In the genomic region with DNA sequence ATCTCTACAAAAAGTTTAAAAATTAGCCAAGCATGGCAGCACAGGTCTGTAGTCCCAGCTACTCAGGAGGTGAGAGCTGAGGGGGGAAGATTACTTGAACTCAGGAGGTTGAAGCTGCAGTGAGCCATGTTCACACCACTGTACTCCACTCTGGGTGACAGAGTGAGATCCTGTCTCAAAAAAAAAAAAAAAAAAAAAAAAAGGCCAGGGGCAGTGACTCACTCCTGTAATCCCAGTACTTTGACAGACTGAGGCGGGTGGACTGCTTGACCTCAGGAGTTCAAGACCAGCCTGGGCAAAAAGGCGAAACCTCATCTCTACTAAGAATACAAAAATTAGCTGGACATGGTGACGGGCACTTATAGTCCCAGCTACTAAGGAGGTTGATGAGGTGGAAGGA, we compare ENCODE assay signal across 21 cellular contexts. TPM values are rescaled to one million over a fixed set of nuclear protein-coding genes. Genes with fewer than 3 reads are reported as not detected.
A peak's percentile ranks its signal among the peaks of the same experiment; 100 is the strongest.
DNase-seq lines count a peak whose midpoint lies in the region; ATAC-seq, FAIRE-seq and TF ChIP-seq lines count a peak whose summit lies in the region.
"Had no signal": no experiment of that assay in that cellular context is flagged by ENCODE, and none has a peak within 500 bp of the region (broad histone marks: within the 10 kb centered on the region; RNA-seq: fewer than 3 reads in every experiment).

No MANE protein-coding gene starts in this region.

- DNase-seq in activated CD4-positive, alpha-beta T cell treated with anti-CD3 and anti-CD28 coated beads for 36 hours, result no peak
- no peak for DNase-seq in activated CD4-positive, alpha-beta T cell treated with anti-CD3 and anti-CD28 coated beads, Interleukin-2, amount 50 U/mL, for 48 hours
- DNase-seq in HK-2 (ENCODE audit: unreplicated experiment) (peak; percentile 21), bronchial epithelial cell (ENCODE audit: low read depth) (peak; percentile 24), myocyte (ENCODE audit: low read depth) (peak; percentile 36)
- no peak for DNase-seq in activated CD4-positive, alpha-beta memory T cell treated with anti-CD3 and anti-CD28 coated beads, Interleukin-2, amount 10 ng/mL, durations not matched to agents 7 days and 5 days
- DNase-seq: activated CD4-positive, alpha-beta T cell treated with anti-CD3 and anti-CD28 coated beads for 48 hours; activated T-cell treated with anti-CD3 and anti-CD28 coated beads, Interleukin-2, amount 50 U/mL, for 4 hours; amygdala; head of caudate nucleus; KBM-7; NCI-H1417; NCI-H226; occipital lobe; T-helper 9 cell had no signal

- ATAC-seq in activated CD4-positive, alpha-beta T cell treated with anti-CD3 and anti-CD28 coated beads for 36 hours, result peak; percentile 44
- ATAC-seq in HG03139 (IDR thresholded peaks at IDR 0.05; ENCODE audit: unreplicated experiment) (no peak), HG02885 (IDR thresholded peaks at IDR 0.05; ENCODE audit: poor library complexity, unreplicated experiment) (no peak)
- ATAC-seq: activated T-cell treated with anti-CD3 and anti-CD28 coated beads, Interleukin-2, amount 50 U/mL, for 4 hours; GM12878 had no signal

- no peak overlapping the region for H3K4me3 Mint-ChIP-seq in activated CD4-positive, alpha-beta T cell treated with anti-CD3 and anti-CD28 coated beads for 36 hours
- no peak overlapping the region for H3K4me3 Mint-ChIP-seq in activated CD4-positive, alpha-beta memory T cell treated with anti-CD3 and anti-CD28 coated beads, Interleukin-2, amount 10 ng/mL, durations not matched to agents 7 days and 5 days
- H3K4me3 Mint-ChIP-seq: activated T-cell treated with anti-CD3 and anti-CD28 coated beads, Interleukin-2, amount 50 U/mL, for 4 hours had no signal

- no peaks in the 10 kb centered on the region for H3K27me3 ChIP-seq in bronchial epithelial cell (ENCODE audit: control insufficient read depth, insufficient read depth, low read length)
- H3K27me3 ChIP-seq: tibial nerve had no signal

- H3K36me3 Mint-ChIP-seq in activated CD4-positive, alpha-beta T cell treated with anti-CD3 and anti-CD28 coated beads for 36 hours (ENCODE audit: low read depth), result peaks cover 47% of the 10 kb centered on the region
- H3K36me3 Mint-ChIP-seq in activated CD4-positive, alpha-beta memory T cell treated with anti-CD3 and anti-CD28 coated beads, Interleukin-2, amount 10 ng/mL, durations not matched to agents 7 days and 5 days (ENCODE audit: low read depth), result peaks cover 64% of the 10 kb centered on the region

- H3K9me3 Mint-ChIP-seq in activated CD4-positive, alpha-beta T cell treated with anti-CD3 and anti-CD28 coated beads for 36 hours (ENCODE audit: low read depth), result no peaks in the 10 kb centered on the region
- no peaks in the 10 kb centered on the region for H3K9me3 Mint-ChIP-seq in activated CD4-positive, alpha-beta memory T cell treated with anti-CD3 and anti-CD28 coated beads, Interleukin-2, amount 10 ng/mL, durations not matched to agents 7 days and 5 days
- H3K9me3 Mint-ChIP-seq: activated T-cell treated with anti-CD3 and anti-CD28 coated beads, Interleukin-2, amount 50 U/mL, for 4 hours had no signal

- H3K4me3 ChIP-seq in bronchial epithelial cell (ENCODE audit: low read depth, low read length), result no peak overlapping the region
- H3K4me3 ChIP-seq: GM12878, tibial nerve had no signal

- CTCF ChIA-PET in activated CD4-positive, alpha-beta T cell treated with anti-CD3 and anti-CD28 coated beads for 36 hours (lab: Charles Lee), result interaction anchor here (1.5 to 2.0 kb wide), 3 partner anchors 10 to 13 kb away, joined by 4 to 8 read pairs (median 8); no protein-coding TSS in a partner anchor
- CTCF ChIA-PET in activated CD4-positive, alpha-beta memory T cell treated with anti-CD3 and anti-CD28 coated beads, Interleukin-2, amount 10 ng/mL, durations not matched to agents 7 days and 5 days (lab: Charles Lee), result interaction anchor here (0.7 to 2.3 kb wide), 2 partner anchors 13 to 20 kb away, joined by 4 to 8 read pairs; no protein-coding TSS in a partner anchor

- H3K27me3 Mint-ChIP-seq in activated CD4-positive, alpha-beta T cell treated with anti-CD3 and anti-CD28 coated beads for 36 hours, result no peaks in the 10 kb centered on the region
- no peaks in the 10 kb centered on the region for H3K27me3 Mint-ChIP-seq in activated CD4-positive, alpha-beta memory T cell treated with anti-CD3 and anti-CD28 coated beads, Interleukin-2, amount 10 ng/mL, durations not matched to agents 7 days and 5 days

- no peak for FAIRE-seq in bronchial epithelial cell (lab: Jason Lieb, UNC)
- FAIRE-seq: A204.1, GM12878, keratinocyte had no signal

- no peak for TF ChIP-seq CTCF in bronchial epithelial cell (IDR thresholded peaks at IDR 0.05; ENCODE audit: insufficient read depth, low read length, severe bottlenecking)

- H3K27ac Mint-ChIP-seq in activated CD4-positive, alpha-beta T cell treated with anti-CD3 and anti-CD28 coated beads for 36 hours, result no peak overlapping the region
- H3K27ac Mint-ChIP-seq in activated CD4-positive, alpha-beta memory T cell treated with anti-CD3 and anti-CD28 coated beads, Interleukin-2, amount 10 ng/mL, durations not matched to agents 7 days and 5 days, result no peak overlapping the region

- intact Hi-C loops in activated CD4-positive, alpha-beta T cell treated with anti-CD3 and anti-CD28 coated beads for 36 hours (cut with DNase I, micrococcal nuclease), result no loop called here

- peaks cover 17% of the 10 kb centered on the region for H3K36me3 ChIP-seq in bronchial epithelial cell (ENCODE audit: control insufficient read depth, insufficient read depth, low read length)

- peaks cover 26% of the 10 kb centered on the region for H3K4me1 Mint-ChIP-seq in activated CD4-positive, alpha-beta T cell treated with anti-CD3 and anti-CD28 coated beads for 36 hours
- peaks cover 27% of the 10 kb centered on the region for H3K4me1 Mint-ChIP-seq in activated CD4-positive, alpha-beta memory T cell treated with anti-CD3 and anti-CD28 coated beads, Interleukin-2, amount 10 ng/mL, durations not matched to agents 7 days and 5 days

- POLR2A ChIA-PET in activated CD4-positive, alpha-beta T cell treated with anti-CD3 and anti-CD28 coated beads for 36 hours (lab: Charles Lee), result no interaction called here
- POLR2A ChIA-PET in activated CD4-positive, alpha-beta memory T cell treated with anti-CD3 and anti-CD28 coated beads, Interleukin-2, amount 10 ng/mL, durations not matched to agents 7 days and 5 days (lab: Charles Lee), result no interaction called here

RNA-seq across cellular contexts. Expression of a gene that starts 37.0 kb away (rescaled TPM):
- 100 to 1,000 TPM in 1 of 2 experiments, 10 to 100 TPM in 1; 78.4 to 112 TPM for total RNA-seq in activated CD4-positive, alpha-beta T cell treated with anti-CD3 and anti-CD28 coated beads for 36 hours
- 43.7 and 48.5 TPM in 2 replicates for total RNA-seq in bronchial epithelial cell
- total RNA-seq in myocyte, result 25.9 and 27.9 TPM in 2 replicates
- polyA plus RNA-seq in myocyte (2012), result 26.1 TPM
- total RNA-seq in activated CD4-positive, alpha-beta memory T cell treated with anti-CD3 and anti-CD28 coated beads, Interleukin-2, amount 10 ng/mL, durations not matched to agents 7 days and 5 days, result 100 to 1,000 TPM; 141 to 147 TPM

Comparison
In these comparisons a context has a peak if more than half of its experiments do, and no peak if none do; other contexts are left out.
1. DNase-seq: peak in HK-2 (single experiment), bronchial epithelial cell (single experiment) and myocyte (single experiment); none in activated CD4-positive, alpha-beta T cell treated with anti-CD3 and anti-CD28 coated beads for 36 hours (single experiment), activated CD4-positive, alpha-beta T cell treated with anti-CD3 and anti-CD28 coated beads, Interleukin-2, amount 50 U/mL, for 48 hours (0 of 2) and activated CD4-positive, alpha-beta memory T cell treated with anti-CD3 and anti-CD28 coated beads, Interleukin-2, amount 10 ng/mL, durations not matched to agents 7 days and 5 days (single experiment).